13 cellular contexts compared by ENCODE assay signal in the genomic region with DNA sequence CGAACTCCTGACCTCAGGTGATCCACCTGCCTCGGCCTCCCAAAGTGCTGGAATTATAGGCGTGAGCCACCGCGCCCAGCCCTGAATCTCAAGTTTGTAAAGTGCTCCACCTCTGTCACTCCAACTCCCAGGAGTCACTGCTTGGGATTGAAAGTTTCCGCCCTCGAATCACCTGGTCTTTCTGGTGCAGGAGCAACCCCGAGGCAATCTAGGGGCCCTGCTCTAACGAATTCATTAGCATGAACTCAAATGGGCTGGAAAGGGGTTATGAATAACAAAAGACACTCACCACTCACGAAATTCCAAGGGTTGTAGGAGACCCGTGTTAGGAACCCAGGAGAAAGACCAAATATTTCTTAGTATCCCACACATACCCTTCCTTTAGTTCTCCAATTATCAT. TPM values are rescaled to one million over a fixed set of nuclear protein-coding genes. Genes with fewer than 3 reads are reported as not detected.
DNase-seq lines count a peak whose midpoint lies in the region; ATAC-seq, FAIRE-seq and TF ChIP-seq lines count a peak whose summit lies in the region.
"Had no signal": no experiment of that assay in that cellular context is flagged by ENCODE, and none has a peak within 500 bp of the region (broad histone marks: within the 10 kb centered on the region; RNA-seq: fewer than 3 reads in every experiment).

No MANE protein-coding gene starts in this region.

- TF ChIP-seq EP300 in GM12878 (IDR thresholded peaks at IDR 0.05; ENCODE audit: borderline replicate concordance in 1 of 2, control insufficient read depth in 1 of 2, low read depth in 2 of 2, low read length in 2 of 2): no peak

- H3K36me3 Mint-ChIP-seq in CD8-positive, alpha-beta T cell: peaks cover 55% of the 10 kb centered on the region
- H3K36me3 Mint-ChIP-seq in naive thymus-derived CD4-positive, alpha-beta T cell: peaks cover 0 to 45% (median 19%) of the 10 kb centered on the region in 5 donors

- no TSS peak for BruUV-seq in GM12878 (replicated peaks; lab: Mats Ljungman, UMichigan)

- no peak overlapping the region; the same call in 1 of the 2 replicates for H3K9ac ChIP-seq in HUES48 (ENCODE audit: low read depth, low read length)
- no peak overlapping the region for H3K9ac ChIP-seq in GM12878 (ENCODE audit: control insufficient read depth, insufficient read depth, low read length)

- intact Hi-C loops in CD8-positive, alpha-beta T cell (cut with DNase I, micrococcal nuclease): no loop called here
- intact Hi-C loops in GM12878 (cut with micrococcal nuclease; ENCODE audit: unreplicated experiment) (no loop called here), tibial artery (cut with DNase I; ENCODE audit: low total_unique reads) (no loop called here)
- intact Hi-C loops in naive thymus-derived CD4-positive, alpha-beta T cell (cut with micrococcal nuclease): no loop called here

- H3K27me3 Mint-ChIP-seq in CD8-positive, alpha-beta T cell (ENCODE audit: low read depth): no peaks in the 10 kb centered on the region
- H3K27me3 Mint-ChIP-seq in naive thymus-derived CD4-positive, alpha-beta T cell: no peaks in the 10 kb centered on the region

- no peak overlapping the region for H3K4me3 Mint-ChIP-seq in CD8-positive, alpha-beta T cell
- peak overlapping the region in 7 of 10 donors; percentile 32 to 78 (median 54) for H3K4me3 Mint-ChIP-seq in naive thymus-derived CD4-positive, alpha-beta T cell

- no peak for TF ChIP-seq CTCF in CD8-positive, alpha-beta T cell (IDR thresholded peaks at IDR 0.05)
- TF ChIP-seq CTCF in GM12878 (IDR thresholded peaks at IDR 0.05 in 2 of 3, conservative IDR thresholded peaks at IDR 0.05 in 1 of 3; ENCODE audit: control insufficient read depth in 2 of 3, extremely low read depth in 1 of 3, insufficient read depth in 1 of 3, low read depth in 3 of 3, low read length in 3 of 3) (no peak), tibial artery (IDR thresholded peaks at IDR 0.05) (no peak)

- H3K27me3 ChIP-seq in CD8-positive, alpha-beta T cell (ENCODE audit: insufficient read depth, low read length): no peaks in the 10 kb centered on the region
- H3K27me3 ChIP-seq in HUES48 (ENCODE audit: control insufficient read depth, insufficient read depth, low read length): peaks cover 18% of the 10 kb centered on the region
- no peaks in the 10 kb centered on the region for H3K27me3 ChIP-seq in GM12878 (replicated peaks in 1 of 2; ENCODE audit: control insufficient read depth in 2 of 2, insufficient read depth in 2 of 2, low read length in 1 of 2)
- H3K27me3 ChIP-seq in naive thymus-derived CD4-positive, alpha-beta T cell (ENCODE audit: control insufficient read depth in 2 of 2, insufficient read depth in 2 of 2, low read length in 2 of 2): no peaks in the 10 kb centered on the region
- H3K27me3 ChIP-seq in tibial artery: no peaks in the 10 kb centered on the region
- H3K27me3 ChIP-seq: heart left ventricle had no signal

- no peak overlapping the region for H3K4me3 ChIP-seq in CD8-positive, alpha-beta T cell (ENCODE audit: low read depth, low read length)
- H3K4me3 ChIP-seq in HUES48 (ENCODE audit: low read depth, low read length) (no peak overlapping the region; the same call in 1 of the 2 replicates), GM12878 (peak overlapping the region; percentile 30; the same call in 1 of the 2 replicates), tibial artery (no peak overlapping the region)
- no peak overlapping the region for H3K4me3 ChIP-seq in naive thymus-derived CD4-positive, alpha-beta T cell (ENCODE audit: low read length)
- H3K4me3 ChIP-seq: heart left ventricle, psoas muscle had no signal

- TF ChIP-seq POLR2A in GM12878 (IDR thresholded peaks at IDR 0.05; ENCODE audit: low read depth, low read length): no peak

- H3K9me3 ChIP-seq in CD8-positive, alpha-beta T cell (ENCODE audit: low read length): no peaks in the 10 kb centered on the region
- no peaks in the 10 kb centered on the region for H3K9me3 ChIP-seq in HUES48 (ENCODE audit: control insufficient read depth, insufficient read depth, low read length)
- no peaks in the 10 kb centered on the region for H3K9me3 ChIP-seq in GM12878 (replicated peaks; ENCODE audit: control insufficient read depth, insufficient read depth, low read length)
- no peaks in the 10 kb centered on the region for H3K9me3 ChIP-seq in naive thymus-derived CD4-positive, alpha-beta T cell (ENCODE audit: control insufficient read depth in 2 of 3, low read length in 3 of 3)
- H3K9me3 ChIP-seq in tibial artery: no peaks in the 10 kb centered on the region
- H3K9me3 ChIP-seq: heart left ventricle, psoas muscle had no signal

- 54% methylated on average over 11 of the region's 11 CpGs for WGBS in GM12878 (ENCODE audit: insufficient coverage, insufficient replicate concordance, low lambda C conversion rate, missing lambda C conversion rate)

- H3K4me2 ChIP-seq in GM12878 (ENCODE audit: control insufficient read depth, insufficient read depth): peak overlapping the region; percentile 72

- H4K20me1 ChIP-seq in GM12878 (ENCODE audit: control insufficient read depth, insufficient read depth): no peaks in the 10 kb centered on the region

- no peaks in the 10 kb centered on the region for H3K79me2 ChIP-seq in GM12878 (ENCODE audit: control insufficient read depth, insufficient read depth, low read length)

- H3K36me3 ChIP-seq in CD8-positive, alpha-beta T cell (ENCODE audit: insufficient read depth, low read length): peaks cover 17% of the 10 kb centered on the region
- peaks cover 59% of the 10 kb centered on the region for H3K36me3 ChIP-seq in HUES48 (ENCODE audit: control insufficient read depth, insufficient read depth, low read length)
- peaks cover 23 to 25% of the 10 kb centered on the region in 2 experiments; a peak in 3 of 4 replicates for H3K36me3 ChIP-seq in GM12878 (ENCODE audit: control insufficient read depth in 2 of 2, insufficient read depth in 2 of 2, low read length in 1 of 2)
- H3K36me3 ChIP-seq in naive thymus-derived CD4-positive, alpha-beta T cell (ENCODE audit: control insufficient read depth in 2 of 3, insufficient read depth in 3 of 3, low read length in 3 of 3): peaks cover 0 to 59% (median 3%) of the 10 kb centered on the region in 3 experiments
- H3K36me3 ChIP-seq in tibial artery: peaks cover 53 to 93% (median 67%) of the 10 kb centered on the region in 3 donors

- no peak overlapping the region for H3K27ac ChIP-seq in CD8-positive, alpha-beta T cell (ENCODE audit: low read depth, low read length)
- H3K27ac ChIP-seq in HUES48 (ENCODE audit: low read depth, low read length) (peak overlapping the region; percentile 61), GM12878 (ENCODE audit: control insufficient read depth, insufficient read depth) (peak overlapping the region; percentile 92), tibial artery (no peak overlapping the region)
- no peak overlapping the region for H3K27ac ChIP-seq in naive thymus-derived CD4-positive, alpha-beta T cell (ENCODE audit: low read depth, low read length)

- H2AFZ ChIP-seq in GM12878 (ENCODE audit: control insufficient read depth, low read depth, low read length): no peak overlapping the region

- RAD21 ChIA-PET in GM12878 (lab: Charles Lee; ENCODE audit: unreplicated experiment): no interaction called here

- no peak for DNase-seq in CD8-positive, alpha-beta T cell
- DNase-seq in GM12878 (ENCODE audit: low read depth, low spot score) (no peak), tibial artery (no peak)
- DNase-seq in naive thymus-derived CD4-positive, alpha-beta T cell: no peak
- DNase-seq: COR-L47, heart left ventricle, mesenchymal stem cell, NCI-H2227 treated with DMSO at 0.1 percent for 48 hours, psoas muscle, T1000 had no signal

- SMC1A ChIA-PET in GM12878 (lab: Charles Lee; ENCODE audit: uncharacterized antibody, unreplicated experiment): interaction anchor here (1.1 kb wide), 1 partner anchor 28 kb away, joined by 3 read pairs; no protein-coding TSS in a partner anchor

- no peaks in the 10 kb centered on the region for H3K9me3 Mint-ChIP-seq in CD8-positive, alpha-beta T cell
- no peaks in the 10 kb centered on the region for H3K9me3 Mint-ChIP-seq in naive thymus-derived CD4-positive, alpha-beta T cell

- FAIRE-seq in GM12878 (lab: Jason Lieb, UNC): no peak

- in situ Hi-C loops in GM12878 (cut with MboI): no loop called here

- peaks cover 50% of the 10 kb centered on the region for H3K4me1 Mint-ChIP-seq in CD8-positive, alpha-beta T cell (ENCODE audit: low read depth)
- peaks cover 48 to 73% (median 68%) of the 10 kb centered on the region in 7 donors for H3K4me1 Mint-ChIP-seq in naive thymus-derived CD4-positive, alpha-beta T cell

- POLR2A ChIA-PET in CD8-positive, alpha-beta T cell (lab: Charles Lee): no interaction called here
- POLR2A ChIA-PET in GM12878 (lab: Charles Lee): no interaction called here
- POLR2A ChIA-PET in naive thymus-derived CD4-positive, alpha-beta T cell (lab: Charles Lee): no interaction called here

- CTCF ChIA-PET in CD8-positive, alpha-beta T cell (lab: Charles Lee): interaction anchor here (0.7 kb wide), 1 partner anchor 24 kb away, joined by 3 read pairs; no protein-coding TSS in a partner anchor
- CTCF ChIA-PET in GM12878 (lab: Yijun Ruan, JAX): interaction anchor here (0.7 to 1.6 kb wide), 2 partner anchors 11 to 92 kb away, joined by 3 to 6 read pairs; no protein-coding TSS in a partner anchor
- CTCF ChIA-PET in naive thymus-derived CD4-positive, alpha-beta T cell (lab: Charles Lee): no interaction called here

- no peak for ATAC-seq in CD8-positive, alpha-beta T cell
- ATAC-seq in GM12878: no peak
- ATAC-seq in naive thymus-derived CD4-positive, alpha-beta T cell: no peak
- ATAC-seq in HG03378 (IDR thresholded peaks at IDR 0.05; ENCODE audit: unreplicated experiment): no peak
- ATAC-seq in HG03460 (IDR thresholded peaks at IDR 0.05; ENCODE audit: unreplicated experiment): no peak

- no peak for TF ChIP-seq RAD21 in GM12878 (IDR thresholded peaks at IDR 0.05; ENCODE audit: insufficient read depth, low read depth, low read length)

- H3K27ac Mint-ChIP-seq in CD8-positive, alpha-beta T cell: peak overlapping the region; percentile 45
- H3K27ac Mint-ChIP-seq in naive thymus-derived CD4-positive, alpha-beta T cell: peak overlapping the region in 3 of 9 donors; percentile 24 to 88 (median 70)

- peaks cover 40% of the 10 kb centered on the region for H3K4me1 ChIP-seq in CD8-positive, alpha-beta T cell (ENCODE audit: insufficient read depth, low read length)
- H3K4me1 ChIP-seq in HUES48 (ENCODE audit: control insufficient read depth, insufficient read depth, low read length) (peaks cover 12% of the 10 kb centered on the region), GM12878 (ENCODE audit: control insufficient read depth, insufficient read depth, low read length) (peaks cover 40% of the 10 kb centered on the region), tibial artery (no peaks in the 10 kb centered on the region)
- H3K4me1 ChIP-seq in naive thymus-derived CD4-positive, alpha-beta T cell (ENCODE audit: control insufficient read depth in 2 of 2, insufficient read depth in 2 of 2, low read length in 2 of 2): peaks cover 37 to 41% of the 10 kb centered on the region in 2 donors

RNA-seq across cellular contexts. Expression of gene RBCK1, which starts 26.1 kb away (rescaled TPM):
- 10 to 100 TPM; 46.2 to 51.7 TPM for total RNA-seq in CD8-positive, alpha-beta T cell
- total RNA-seq in GM12878 (2013; cell fraction: nucleolus; rRNA removed): 63.8 and 68.9 TPM in 2 replicates
- total RNA-seq in GM12878 (2014; rRNA removed) (73.3 and 76.9 TPM in 2 replicates), GM12878 (2014; rRNA removed; fragmentation: Illumina TruSeq; extraction: Trizol) (34.4 and 39.3 TPM in 2 replicates), GM12878 (2021) (95.4 and 99.7 TPM in 2 replicates)
- 40.2 TPM for polyA plus RNA-seq in GM12878 (2011; ENCODE audit: low read depth)
- polyA plus RNA-seq in GM12878 (2011; rRNA removed) (73.4 and 75.2 TPM in 2 replicates), GM12878 (2014; fragmentation: Illumina TruSeq; extraction: Trizol) (21.2 and 46.3 TPM in 2 replicates), GM12878 (2014; fragmentation: Nextera tagmentation; extraction: Ambion mirVana) (10 to 100 TPM; 14.1 to 18.8 TPM), GM12878 (2014; rRNA removed) (93.4 and 102 TPM in 2 replicates), GM12878 (2016; fragmentation: Nextera tagmentation; extraction: Ambion mirVana) (10 to 100 TPM; 83.8 to 89.8 TPM)
- polyA plus RNA-seq in GM12878 (2011; cell fraction: cytosol; rRNA removed): 62.6 and 81.2 TPM in 2 replicates
- polyA plus RNA-seq in GM12878 (2011; cell fraction: nucleus; rRNA removed): 188 and 198 TPM in 2 replicates
- 101 and 109 TPM in 2 replicates for polyA plus RNA-seq in GM12878 (2012)
- 36.4 and 37.2 TPM in 2 replicates for polyA minus RNA-seq in GM12878 (2011; rRNA and poly(A)+ RNA removed)
- 27.7 and 30.2 TPM in 2 replicates for polyA minus RNA-seq in GM12878 (2011; cell fraction: cytosol; rRNA and poly(A)+ RNA removed)
- 26.5 and 39.0 TPM in 2 replicates for polyA minus RNA-seq in GM12878 (2011; cell fraction: nucleus; rRNA and poly(A)+ RNA removed)
- 100 to 1,000 TPM in 1 of 5 experiments, 10 to 100 TPM in 4; 70.3 to 153 (median 96.9) TPM for total RNA-seq in naive thymus-derived CD4-positive, alpha-beta T cell
- polyA plus RNA-seq in naive thymus-derived CD4-positive, alpha-beta T cell: 10 to 100 TPM; 80.1 to 98.1 TPM

RNA-seq across cellular contexts. Expression of gene TBC1D20, which starts 28.1 kb away (rescaled TPM):
- total RNA-seq in CD8-positive, alpha-beta T cell: 10 to 100 TPM; 18.5 to 20.3 TPM
- 32.4 and 37.5 TPM in 2 replicates for total RNA-seq in GM12878 (2013; cell fraction: nucleolus; rRNA removed)
- 15.0 and 15.1 TPM in 2 replicates for total RNA-seq in GM12878 (2014; rRNA removed)
- total RNA-seq in GM12878 (2014; rRNA removed; fragmentation: Illumina TruSeq; extraction: Trizol): 9.3 and 9.7 TPM in 2 replicates
- 12.8 and 13.2 TPM in 2 replicates for total RNA-seq in GM12878 (2021)
- polyA plus RNA-seq in GM12878 (2011; ENCODE audit: low read depth): 8.1 TPM
- polyA plus RNA-seq in GM12878 (2011; rRNA removed): 12.9 and 16.7 TPM in 2 replicates
- polyA plus RNA-seq in GM12878 (2011; cell fraction: cytosol; rRNA removed): 24.3 and 25.1 TPM in 2 replicates
- 24.3 and 25.9 TPM in 2 replicates for polyA plus RNA-seq in GM12878 (2011; cell fraction: nucleus; rRNA removed)
- 9.5 and 11.1 TPM in 2 replicates for polyA plus RNA-seq in GM12878 (2012)
- 15.2 TPM in 2 replicates for polyA plus RNA-seq in GM12878 (2014; fragmentation: Illumina TruSeq; extraction: Trizol)
- polyA plus RNA-seq in GM12878 (2014; fragmentation: Nextera tagmentation; extraction: Ambion mirVana): 1 to 10 TPM; 4.3 to 6.8 TPM
- 16.8 and 17.9 TPM in 2 replicates for polyA plus RNA-seq in GM12878 (2014; rRNA removed)
- polyA plus RNA-seq in GM12878 (2016; fragmentation: Nextera tagmentation; extraction: Ambion mirVana): 1 to 10 TPM; 8.4 to 9.7 TPM
- polyA minus RNA-seq in GM12878 (2011; rRNA and poly(A)+ RNA removed): 22.0 and 27.6 TPM in 2 replicates
- 6.7 and 9.7 TPM in 2 replicates for polyA minus RNA-seq in GM12878 (2011; cell fraction: cytosol; rRNA and poly(A)+ RNA removed)
- 7.4 and 10.0 TPM in 2 replicates for polyA minus RNA-seq in GM12878 (2011; cell fraction: nucleus; rRNA and poly(A)+ RNA removed)
- 10 to 100 TPM; 26.3 to 45.7 (median 35.4) TPM for total RNA-seq in naive thymus-derived CD4-positive, alpha-beta T cell
- 10 to 100 TPM; 19.9 to 24.3 TPM for polyA plus RNA-seq in naive thymus-derived CD4-positive, alpha-beta T cell

RNA-seq across cellular contexts. Expression of gene TRIB3, which starts 53.7 kb away (rescaled TPM):
- 1 to 10 TPM; 2.5 to 2.7 TPM for total RNA-seq in CD8-positive, alpha-beta T cell
- total RNA-seq in GM12878 (2013; cell fraction: nucleolus; rRNA removed): 7.3 and 7.7 TPM in 2 replicates
- total RNA-seq in GM12878 (2014; rRNA removed) (30.8 and 34.8 TPM in 2 replicates), GM12878 (2014; rRNA removed; fragmentation: Illumina TruSeq; extraction: Trizol) (10.9 and 11.5 TPM in 2 replicates), GM12878 (2021) (24.7 and 27.3 TPM in 2 replicates)
- 11.3 TPM for polyA plus RNA-seq in GM12878 (2011; ENCODE audit: low read depth)
- polyA plus RNA-seq in GM12878 (2011; rRNA removed) (11.0 and 24.2 TPM in 2 replicates), GM12878 (2014; fragmentation: Illumina TruSeq; extraction: Trizol) (11.9 and 12.1 TPM in 2 replicates), GM12878 (2014; fragmentation: Nextera tagmentation; extraction: Ambion mirVana) (1 to 10 TPM; 2.2 to 8.6 TPM), GM12878 (2014; rRNA removed) (23.3 and 28.2 TPM in 2 replicates), GM12878 (2016; fragmentation: Nextera tagmentation; extraction: Ambion mirVana) (10 to 100 TPM; 23.2 to 26.4 TPM)
- polyA plus RNA-seq in GM12878 (2011; cell fraction: cytosol; rRNA removed): 34.0 and 35.7 TPM in 2 replicates
- polyA plus RNA-seq in GM12878 (2011; cell fraction: nucleus; rRNA removed): 28.7 and 29.6 TPM in 2 replicates
- 20.6 and 27.2 TPM in 2 replicates for polyA plus RNA-seq in GM12878 (2012)
- polyA minus RNA-seq in GM12878 (2011; rRNA and poly(A)+ RNA removed): 21.1 and 31.7 TPM in 2 replicates
- 13.4 and 13.8 TPM in 2 replicates for polyA minus RNA-seq in GM12878 (2011; cell fraction: cytosol; rRNA and poly(A)+ RNA removed)
- 5.4 and 8.8 TPM in 2 replicates for polyA minus RNA-seq in GM12878 (2011; cell fraction: nucleus; rRNA and poly(A)+ RNA removed)
- 10 to 100 TPM in 1 of 5 experiments, 1 to 10 TPM in 4; 2.4 to 27.7 (median 9.4) TPM for total RNA-seq in naive thymus-derived CD4-positive, alpha-beta T cell
- 10 to 100 TPM; 12.6 to 16.0 TPM for polyA plus RNA-seq in naive thymus-derived CD4-positive, alpha-beta T cell

Comparison
In these comparisons a context has a peak if more than half of its experiments do, and no peak if none do; other contexts are left out.
1. H3K27ac ChIP-seq: peak in HUES48 (single experiment) and GM12878 (single experiment); none in CD8-positive, alpha-beta T cell (single experiment), naive thymus-derived CD4-positive, alpha-beta T cell (single experiment) and tibial artery (0 of 2).